29 cellular contexts compared by ENCODE assay signal in the genomic region with DNA sequence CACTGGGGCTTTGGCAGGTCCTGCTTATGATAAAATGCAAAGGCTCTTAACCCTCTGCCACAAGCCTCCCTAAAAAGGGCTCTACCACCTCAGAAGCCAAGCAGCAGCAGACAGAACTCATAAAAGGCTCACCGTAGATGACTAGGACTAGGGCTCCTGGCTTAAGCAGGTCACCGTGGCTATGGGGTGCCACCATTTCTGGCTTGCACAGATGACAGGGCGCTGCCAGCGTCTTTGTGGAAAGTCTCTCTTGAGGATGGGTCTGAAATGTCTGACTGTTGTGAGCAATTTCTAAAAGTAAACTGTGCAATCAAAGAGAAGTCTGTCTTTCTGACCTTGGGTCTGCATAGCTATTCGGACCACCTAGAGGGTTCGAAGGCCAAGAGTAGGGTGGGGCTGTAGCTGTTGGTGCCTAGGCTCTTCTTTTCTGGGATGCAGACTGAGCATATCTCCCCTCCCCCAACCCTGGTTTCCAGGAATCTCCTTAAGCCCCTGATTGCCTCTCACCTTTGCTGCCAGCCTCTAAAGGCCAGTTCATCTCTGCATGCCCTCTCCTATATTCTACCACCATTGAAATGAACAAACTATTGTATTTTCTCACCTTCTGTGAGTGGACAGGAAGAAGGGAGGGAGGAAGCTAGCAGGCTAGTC.
"Had no signal": no experiment of that assay in that cellular context is flagged by ENCODE, and none has a peak within 500 bp of the region (broad histone marks: within the 10 kb centered on the region; RNA-seq: fewer than 3 reads in every experiment).

No MANE protein-coding gene starts in this region.

- H3K9me3 Mint-ChIP-seq: dendritic cell treated with granulocyte-macrophage colony-stimulating factor and Interleukin-4, amounts not matched to agents 40 ng/mL and 50 ng/mL, for 4 days; natural killer cell treated with Interleukin-12 subunit alpha and Interleukin-12 subunit beta and Interleukin-15 and Interleukin-18, amount 100 ng/mL, for 72 hours; neural crest cell; stimulated activated memory B cell treated with anti-CD40 and anti-IgM and Interleukin-4, amounts not matched to agents 10 μg/mL and 1 μg/mL and 100 μg/mL, for 72 hours had no signal

- H3K4me2 ChIP-seq: smooth muscle cell had no signal

- H3K4me1 Mint-ChIP-seq: stimulated activated memory B cell treated with anti-CD40 and anti-IgM and Interleukin-4, amounts not matched to agents 10 μg/mL and 1 μg/mL and 100 μg/mL, for 72 hours had no signal

- H3K36me3 ChIP-seq: colonic mucosa, esophagus squamous epithelium, left ventricle myocardium inferior, lower lobe of right lung, transverse colon, vagina had no signal

- H3K27ac ChIP-seq: colonic mucosa, esophagus squamous epithelium, left ventricle myocardium inferior, lower lobe of right lung, parathyroid adenoma, testis, transverse colon, vagina had no signal

- H3K9me3 ChIP-seq: colonic mucosa, esophagus squamous epithelium, heart right ventricle, left ventricle myocardium inferior, lower lobe of right lung, testis, transverse colon, vagina had no signal

- H3K4me3 Mint-ChIP-seq: dendritic cell treated with granulocyte-macrophage colony-stimulating factor and Interleukin-4, amounts not matched to agents 40 ng/mL and 50 ng/mL, for 4 days; naive B cell; natural killer cell treated with Interleukin-12 subunit alpha and Interleukin-12 subunit beta and Interleukin-15 and Interleukin-18, amount 100 ng/mL, for 72 hours; neural crest cell; stimulated activated memory B cell treated with anti-CD40 and anti-IgM and Interleukin-4, amounts not matched to agents 10 μg/mL and 1 μg/mL and 100 μg/mL, for 72 hours had no signal

- H3K27me3 ChIP-seq: colonic mucosa, esophagus squamous epithelium, heart right ventricle, testis, transverse colon, vagina had no signal

- H3K9ac ChIP-seq: parathyroid adenoma had no signal

- H3K4me3 ChIP-seq: colonic mucosa, esophagus squamous epithelium, heart right ventricle, left ventricle myocardium inferior, lower lobe of right lung, smooth muscle cell, testis, transverse colon, vagina had no signal

- H2AFZ ChIP-seq: parathyroid adenoma had no signal

- DNase-seq: colonic mucosa; effector CD8-positive, alpha-beta T cell; esophagus squamous epithelium; foreskin melanocyte; glutamatergic neuron; heart right ventricle; hippocampal formation; islet precursor cell; kidney glomerular epithelial cell; left colon; left ventricle myocardium inferior; lower lobe of right lung; naive B cell; stimulated activated CD4-positive, alpha-beta T cell treated with anti-CD3 and anti-CD28 coated beads, Interleukin-12 subunit alpha, Interleukin-12 subunit beta, amount 100 ng/mL, for 4 hours; stimulated activated CD4-positive, alpha-beta T cell treated with anti-CD3 and anti-CD28 coated beads, Interleukin-1b, Interleukin-23, amount 100 ng/mL, for 48 hours; stimulated activated CD4-positive, alpha-beta T cell treated with anti-CD3 and anti-CD28 coated beads, Interleukin-4, amount 100 ng/mL, for 24 hours; stimulated activated naive CD8-positive, alpha-beta T cell treated with anti-CD3 and anti-CD28 coated beads, Interleukin-15, Interleukin-2, amounts not matched to agents 100 U/mL and 50 U/mL, for 24 hours; substantia nigra; testis; transverse colon had no signal

- H3K27ac Mint-ChIP-seq: dendritic cell treated with granulocyte-macrophage colony-stimulating factor and Interleukin-4, amounts not matched to agents 40 ng/mL and 50 ng/mL, for 4 days; stimulated activated memory B cell treated with anti-CD40 and anti-IgM and Interleukin-4, amounts not matched to agents 10 μg/mL and 1 μg/mL and 100 μg/mL, for 72 hours had no signal

- H3K27me3 Mint-ChIP-seq: dendritic cell treated with granulocyte-macrophage colony-stimulating factor and Interleukin-4, amounts not matched to agents 40 ng/mL and 50 ng/mL, for 4 days; naive B cell; natural killer cell treated with Interleukin-12 subunit alpha and Interleukin-12 subunit beta and Interleukin-15 and Interleukin-18, amount 100 ng/mL, for 72 hours; progenitor cell of endocrine pancreas; stimulated activated memory B cell treated with anti-CD40 and anti-IgM and Interleukin-4, amounts not matched to agents 10 μg/mL and 1 μg/mL and 100 μg/mL, for 72 hours had no signal

- H3K4me1 ChIP-seq: lower lobe of right lung, parathyroid adenoma had no signal

- ATAC-seq: heart right ventricle; left colon; lower lobe of right lung; natural killer cell treated with Interleukin-12 subunit alpha and Interleukin-12 subunit beta and Interleukin-15 and Interleukin-18, amount 100 ng/mL, for 72 hours; sciatic nerve; stimulated activated memory B cell treated with anti-CD40 and anti-IgM and Interleukin-4, amounts not matched to agents 10 μg/mL and 1 μg/mL and 100 μg/mL, for 72 hours; stimulated activated naive CD8-positive, alpha-beta T cell treated with anti-CD3 and anti-CD28 coated beads, Interleukin-15, Interleukin-2, amounts not matched to agents 100 U/mL and 50 U/mL, for 24 hours had no signal

- H3K79me2 ChIP-seq: parathyroid adenoma had no signal
